In genomic region chr17:50593321-50593720, GRCh38 we compare ENCODE assay signal across 1 cellular context.
TF ChIP-seq lines count a peak whose summit lies in the region.

No MANE protein-coding gene starts in this region.

TF ChIP-seq in HepG2, 621 proteins besides CTCF, POLR2A, EP300 and RAD21:
- TF ChIP-seq TFAP4 (IDR thresholded peaks at IDR 0.05; ENCODE audit: borderline replicate concordance, low read depth), result peak; percentile 47; the same call in 1 of the 2 replicates
- TF ChIP-seq HNRNPUL1 (IDR thresholded peaks at IDR 0.05; ENCODE audit: low read depth, low read length), result no peak
- TF ChIP-seq DR1 (CRISPR knock-in tag; IDR thresholded peaks at IDR 0.05), result no peak
- peak; percentile 21; the same call in 1 of the 2 replicates for TF ChIP-seq ZFY (CRISPR knock-in tag; IDR thresholded peaks at IDR 0.05)
- TF ChIP-seq ZNF318 (CRISPR knock-in tag; IDR thresholded peaks at IDR 0.05), result no peak
- TF ChIP-seq ZNF687 (CRISPR knock-in tag; IDR thresholded peaks at IDR 0.05), result peak; percentile 27
- no peak for TF ChIP-seq PCBP2 (optimal IDR thresholded peaks at IDR 0.05; ENCODE audit: low read depth, low read length, poor library complexity, severe bottlenecking)
- no peak for TF ChIP-seq KLF13 (CRISPR knock-in tag; IDR thresholded peaks at IDR 0.05)
- TF ChIP-seq ZNF143 (CRISPR knock-in tag; IDR thresholded peaks at IDR 0.05), result no peak
- TF ChIP-seq ZNF670 (CRISPR knock-in tag; IDR thresholded peaks at IDR 0.05; ENCODE audit: borderline replicate concordance), result no peak
- peak; percentile 60 for TF ChIP-seq RFX3 (CRISPR knock-in tag; IDR thresholded peaks at IDR 0.05)
- TF ChIP-seq ZSCAN31 (CRISPR knock-in tag; IDR thresholded peaks at IDR 0.05; ENCODE audit: low read depth), result no peak
- TF ChIP-seq ZNF619 (CRISPR knock-in tag; IDR thresholded peaks at IDR 0.05), result no peak
- peak; percentile 70 for TF ChIP-seq RFX1 (IDR thresholded peaks at IDR 0.05)
- TF ChIP-seq PREB (CRISPR knock-in tag; IDR thresholded peaks at IDR 0.05), result no peak
- no peak for TF ChIP-seq ZNF180 (CRISPR knock-in tag; IDR thresholded peaks at IDR 0.05; ENCODE audit: borderline replicate concordance, low read depth)
- TF ChIP-seq ARID5B (CRISPR knock-in tag; IDR thresholded peaks at IDR 0.05), result no peak
